Comparison of ENCODE assay signal across 16 cellular contexts in genomic region chr4:3836802-3837601, GRCh38.
DNase-seq lines count a peak whose midpoint lies in the region; ATAC-seq and TF ChIP-seq lines count a peak whose summit lies in the region.
"Had no signal": no experiment of that assay in that cellular context is flagged by ENCODE, and none has a peak within 500 bp of the region (broad histone marks: within the 10 kb centered on the region; RNA-seq: fewer than 3 reads in every experiment).

No MANE protein-coding gene starts in this region.

- peaks cover 36% of the 10 kb centered on the region for H3K4me1 ChIP-seq in SJCRH30
- H3K4me1 ChIP-seq in transverse colon = no peaks in the 10 kb centered on the region
- H3K4me1 ChIP-seq: HAP-1, psoas muscle had no signal

- ATAC-seq in HG03520 (IDR thresholded peaks at IDR 0.05; ENCODE audit: unreplicated experiment) = no peak
- ATAC-seq: psoas muscle; stimulated activated effector memory CD8-positive, alpha-beta T cell treated with anti-CD3 and anti-CD28 coated beads, Interleukin-12 subunit alpha, Interleukin-12 subunit beta, amount 100 ng/mL, for 72 hours had no signal

- DNase-seq in activated T-cell treated with anti-CD3 and anti-CD28 coated beads for 48 hours (ENCODE audit: low read depth) = peak; percentile 12
- DNase-seq in activated T-cell treated with anti-CD3 and anti-CD28 coated beads, Interleukin-2, amount 50 U/mL, for 24 hours = no peak
- DNase-seq in EL = peak; percentile 7
- peak; percentile 54 to 67 for DNase-seq in SJCRH30
- DNase-seq in iPS-NIHi7 (ENCODE audit: extremely low spot score) = peak; percentile 78
- DNase-seq in transverse colon = no peak
- DNase-seq in NCI-H1417 treated with DMSO at 0.1 percent for 48 hours (lab: John Stamatoyannopoulos, UW) = no peak
- DNase-seq: NCI-H1092, NCI-H510A, T1000 had no signal

- TF ChIP-seq EP300 in transverse colon (IDR thresholded peaks at IDR 0.05; ENCODE audit: low read depth) = no peak

- H3K27me3 ChIP-seq in SJCRH30 (no peaks in the 10 kb centered on the region), transverse colon (peaks cover 29% of the 10 kb centered on the region)

- H3K27ac Mint-ChIP-seq in activated T-cell treated with anti-CD3 and anti-CD28 coated beads, Interleukin-2, amount 50 U/mL, for 24 hours = no peak overlapping the region
- H3K27ac Mint-ChIP-seq: activated T-cell treated with anti-CD3 and anti-CD28 coated beads, Interleukin-2, amount 50 U/mL, for 72 hours; stimulated activated effector memory CD8-positive, alpha-beta T cell treated with anti-CD3 and anti-CD28 coated beads, Interleukin-12 subunit alpha, Interleukin-12 subunit beta, amount 100 ng/mL, for 72 hours had no signal

- intact Hi-C loops in transverse colon (cut with DNase I; ENCODE audit: low total_unique reads) = no loop called here

- H3K27me3 Mint-ChIP-seq in activated T-cell treated with anti-CD3 and anti-CD28 coated beads, Interleukin-2, amount 50 U/mL, for 24 hours = peaks cover 53% of the 10 kb centered on the region

- no peak overlapping the region for H3K4me3 Mint-ChIP-seq in activated T-cell treated with anti-CD3 and anti-CD28 coated beads, Interleukin-2, amount 50 U/mL, for 24 hours
- H3K4me3 Mint-ChIP-seq: activated T-cell treated with anti-CD3 and anti-CD28 coated beads, Interleukin-2, amount 50 U/mL, for 72 hours; brain; stimulated activated effector memory CD8-positive, alpha-beta T cell treated with anti-CD3 and anti-CD28 coated beads, Interleukin-12 subunit alpha, Interleukin-12 subunit beta, amount 100 ng/mL, for 72 hours had no signal

- no peak for TF ChIP-seq POLR2A in transverse colon (IDR thresholded peaks at IDR 0.05)

- 0 to 65% methylated on average over 1 to 12 of the region's 12 CpGs for WGBS in transverse colon (ENCODE audit: low coverage in 1 of 2), 2 donors

- no peaks in the 10 kb centered on the region for H3K4me1 Mint-ChIP-seq in activated T-cell treated with anti-CD3 and anti-CD28 coated beads, Interleukin-2, amount 50 U/mL, for 24 hours (ENCODE audit: low read depth)

- in situ Hi-C loops in transverse colon (cut with MboI; ENCODE audit: low pct_ligation_motif_present in 1 of 4, low pct_unique_long_range_greater_than_20kb in 1 of 4, low sequenced_read_pairs in 3 of 4) = no loop called here

- H3K27ac ChIP-seq in SJCRH30 = no peak overlapping the region
- no peak overlapping the region for H3K27ac ChIP-seq in transverse colon
- H3K27ac ChIP-seq: psoas muscle had no signal

- H3K9me3 Mint-ChIP-seq in activated T-cell treated with anti-CD3 and anti-CD28 coated beads, Interleukin-2, amount 50 U/mL, for 24 hours = no peaks in the 10 kb centered on the region
- H3K9me3 Mint-ChIP-seq: stimulated activated effector memory CD8-positive, alpha-beta T cell treated with anti-CD3 and anti-CD28 coated beads, Interleukin-12 subunit alpha, Interleukin-12 subunit beta, amount 100 ng/mL, for 72 hours had no signal

- H3K36me3 ChIP-seq in SJCRH30 (no peaks in the 10 kb centered on the region), transverse colon (no peaks in the 10 kb centered on the region)
- H3K36me3 ChIP-seq: HAP-1 had no signal

- TF ChIP-seq CTCF in transverse colon (IDR thresholded peaks at IDR 0.05) = no peak

- H3K9me3 ChIP-seq in SJCRH30 (replicated peaks) (no peaks in the 10 kb centered on the region), transverse colon (no peaks in the 10 kb centered on the region)
- H3K9me3 ChIP-seq: HAP-1, psoas muscle had no signal

- no peaks in the 10 kb centered on the region for H3K36me3 Mint-ChIP-seq in activated T-cell treated with anti-CD3 and anti-CD28 coated beads, Interleukin-2, amount 50 U/mL, for 24 hours (ENCODE audit: low read depth)
- H3K36me3 Mint-ChIP-seq: brain; stimulated activated effector memory CD8-positive, alpha-beta T cell treated with anti-CD3 and anti-CD28 coated beads, Interleukin-12 subunit alpha, Interleukin-12 subunit beta, amount 100 ng/mL, for 72 hours had no signal

- H3K4me3 ChIP-seq in SJCRH30 = no peak overlapping the region
- H3K4me3 ChIP-seq in transverse colon = no peak overlapping the region
- H3K4me3 ChIP-seq: HAP-1, psoas muscle had no signal

Comparison
In these comparisons a context has a peak if more than half of its experiments do, and no peak if none do; other contexts are left out.
1. DNase-seq: peak in activated T-cell treated with anti-CD3 and anti-CD28 coated beads for 48 hours (single experiment), EL (single experiment), SJCRH30 (2 of 2) and iPS-NIHi7 (single experiment); none in activated T-cell treated with anti-CD3 and anti-CD28 coated beads, Interleukin-2, amount 50 U/mL, for 24 hours (single experiment), transverse colon (single experiment) and NCI-H1417 treated with DMSO at 0.1 percent for 48 hours (single experiment).